ENCODE assay signal across 31 cellular contexts in genomic region chr6:170106906-170107525, GRCh38.
DNase-seq lines count a peak whose midpoint lies in the region; ATAC-seq and TF ChIP-seq lines count a peak whose summit lies in the region.
"Had no signal": no experiment of that assay in that cellular context is flagged by ENCODE, and none has a peak within 500 bp of the region (broad histone marks: within the 10 kb centered on the region; RNA-seq: fewer than 3 reads in every experiment).

No MANE protein-coding gene starts in this region.

- H3K27me3 Mint-ChIP-seq in activated CD4-positive, alpha-beta memory T cell treated with anti-CD3 and anti-CD28 coated beads, Interleukin-2, amount 10 ng/mL, durations not matched to agents 7 days and 5 days: peaks cover 21% of the 10 kb centered on the region
- peaks cover 15% of the 10 kb centered on the region for H3K27me3 Mint-ChIP-seq in activated CD4-positive, alpha-beta memory T cell treated with anti-CD3 and anti-CD28 coated beads for 36 hours

- H2AFZ ChIP-seq in osteoblast (ENCODE audit: low read length): no peak overlapping the region

- H3K27me3 ChIP-seq in right atrium auricular region: no peaks in the 10 kb centered on the region
- H3K27me3 ChIP-seq in osteoblast (ENCODE audit: insufficient read depth, low read length): no peaks in the 10 kb centered on the region
- H3K27me3 ChIP-seq: ascending aorta, cardiac muscle cell, esophagus squamous epithelium, MG63 had no signal

- no peak overlapping the region for H3K4me2 ChIP-seq in osteoblast (ENCODE audit: insufficient read depth, low read length)

- H3K36me3 Mint-ChIP-seq in activated CD4-positive, alpha-beta memory T cell treated with anti-CD3 and anti-CD28 coated beads, Interleukin-2, amount 10 ng/mL, durations not matched to agents 7 days and 5 days (ENCODE audit: low read depth): no peaks in the 10 kb centered on the region
- H3K36me3 Mint-ChIP-seq in activated CD4-positive, alpha-beta memory T cell treated with anti-CD3 and anti-CD28 coated beads for 36 hours: no peaks in the 10 kb centered on the region
- H3K36me3 Mint-ChIP-seq: CD14-positive monocyte; stimulated activated effector memory CD8-positive, alpha-beta T cell treated with anti-CD3 and anti-CD28 coated beads, Interleukin-12 subunit alpha, Interleukin-12 subunit beta, amount 100 ng/mL, for 72 hours had no signal

- ATAC-seq in HG03520 (IDR thresholded peaks at IDR 0.05; ENCODE audit: unreplicated experiment): no peak
- ATAC-seq: stimulated activated effector memory CD8-positive, alpha-beta T cell treated with anti-CD3 and anti-CD28 coated beads, Interleukin-12 subunit alpha, Interleukin-12 subunit beta, amount 100 ng/mL, for 72 hours had no signal

- TF ChIP-seq CTCF in right atrium auricular region (IDR thresholded peaks at IDR 0.05): no peak
- no peak for TF ChIP-seq CTCF in osteoblast (IDR thresholded peaks at IDR 0.05; ENCODE audit: extremely low read depth, low read depth, low read length)

- H3K9me3 Mint-ChIP-seq in activated CD4-positive, alpha-beta memory T cell treated with anti-CD3 and anti-CD28 coated beads, Interleukin-2, amount 10 ng/mL, durations not matched to agents 7 days and 5 days: no peaks in the 10 kb centered on the region
- no peaks in the 10 kb centered on the region for H3K9me3 Mint-ChIP-seq in activated CD4-positive, alpha-beta memory T cell treated with anti-CD3 and anti-CD28 coated beads for 36 hours
- H3K9me3 Mint-ChIP-seq: H9; stimulated activated effector memory CD8-positive, alpha-beta T cell treated with anti-CD3 and anti-CD28 coated beads, Interleukin-12 subunit alpha, Interleukin-12 subunit beta, amount 100 ng/mL, for 72 hours had no signal

- peak; percentile 8 for DNase-seq in activated CD4-positive, alpha-beta memory T cell treated with anti-CD3 and anti-CD28 coated beads, Interleukin-2, amount 10 ng/mL, durations not matched to agents 7 days and 5 days
- no peak for DNase-seq in activated CD4-positive, alpha-beta memory T cell treated with anti-CD3 and anti-CD28 coated beads for 36 hours
- DNase-seq in D341Med (ENCODE audit: low spot score) (peak; percentile 15), right atrium auricular region (ENCODE audit: low spot score) (peak; percentile 43), posterior vena cava (ENCODE audit: low spot score) (peak; percentile 53), osteoblast (ENCODE audit: insufficient read length, low spot score, missing footprints) (no peak), NCI-H1092 treated with DMSO at 0.1 percent for 48 hours (lab: John Stamatoyannopoulos, UW) (no peak)
- DNase-seq: 8988T; activated CD4-positive, alpha-beta T cell treated with anti-CD3 and anti-CD28 coated beads for 1 hour; activated naive CD8-positive, alpha-beta T cell treated with anti-CD3 and anti-CD28 coated beads, Interleukin-2, amount 10 ng/mL, durations not matched to agents 7 days and 5 days; Calu3; DND-41; esophagus squamous epithelium; foreskin melanocyte; H9; KG1; mesendoderm; MG63; NCI-H1417 treated with DMSO at 0.1 percent for 48 hours; NCI-H2081 treated with DMSO at 0.1 percent for 48 hours; NCI-H82; nucleus accumbens; stimulated activated CD4-positive, alpha-beta T cell treated with anti-CD3 and anti-CD28 coated beads, Interleukin-2, amount 100 ng/mL, for 48 hours; T-helper 2 cell had no signal

- no peaks in the 10 kb centered on the region for H3K4me1 ChIP-seq in right atrium auricular region
- no peaks in the 10 kb centered on the region for H3K4me1 ChIP-seq in osteoblast (ENCODE audit: insufficient read depth, low read length)
- H3K4me1 ChIP-seq: ascending aorta, esophagus squamous epithelium had no signal

- H3K4me3 ChIP-seq in right atrium auricular region (no peak overlapping the region), osteoblast (ENCODE audit: insufficient read depth, low read length) (no peak overlapping the region)
- H3K4me3 ChIP-seq: ascending aorta, cardiac muscle cell, esophagus squamous epithelium, MG63, SK-N-MC had no signal

- H3K79me2 ChIP-seq in osteoblast (ENCODE audit: insufficient read depth, low read length): no peaks in the 10 kb centered on the region

- H3K9me3 ChIP-seq in right atrium auricular region (no peaks in the 10 kb centered on the region), osteoblast (ENCODE audit: low read depth, low read length) (no peaks in the 10 kb centered on the region)
- H3K9me3 ChIP-seq: ascending aorta, esophagus squamous epithelium, MG63 had no signal

- H3K4me3 Mint-ChIP-seq in activated CD4-positive, alpha-beta memory T cell treated with anti-CD3 and anti-CD28 coated beads, Interleukin-2, amount 10 ng/mL, durations not matched to agents 7 days and 5 days: no peak overlapping the region
- no peak overlapping the region for H3K4me3 Mint-ChIP-seq in activated CD4-positive, alpha-beta memory T cell treated with anti-CD3 and anti-CD28 coated beads for 36 hours
- H3K4me3 Mint-ChIP-seq: activated naive CD8-positive, alpha-beta T cell treated with anti-CD3 and anti-CD28 coated beads, Interleukin-2, amount 10 ng/mL, durations not matched to agents 7 days and 5 days; H9; stimulated activated effector memory CD8-positive, alpha-beta T cell treated with anti-CD3 and anti-CD28 coated beads, Interleukin-12 subunit alpha, Interleukin-12 subunit beta, amount 100 ng/mL, for 72 hours had no signal

- no peaks in the 10 kb centered on the region for H3K4me1 Mint-ChIP-seq in activated CD4-positive, alpha-beta memory T cell treated with anti-CD3 and anti-CD28 coated beads, Interleukin-2, amount 10 ng/mL, durations not matched to agents 7 days and 5 days
- no peaks in the 10 kb centered on the region for H3K4me1 Mint-ChIP-seq in activated CD4-positive, alpha-beta memory T cell treated with anti-CD3 and anti-CD28 coated beads for 36 hours (ENCODE audit: low read depth)
- H3K4me1 Mint-ChIP-seq: CD14-positive monocyte; stimulated activated effector memory CD8-positive, alpha-beta T cell treated with anti-CD3 and anti-CD28 coated beads, Interleukin-12 subunit alpha, Interleukin-12 subunit beta, amount 100 ng/mL, for 72 hours had no signal

- POLR2A ChIA-PET in activated CD4-positive, alpha-beta memory T cell treated with anti-CD3 and anti-CD28 coated beads, Interleukin-2, amount 10 ng/mL, durations not matched to agents 7 days and 5 days (lab: Charles Lee): no interaction called here
- POLR2A ChIA-PET in activated CD4-positive, alpha-beta memory T cell treated with anti-CD3 and anti-CD28 coated beads for 36 hours (lab: Charles Lee): no interaction called here

- intact Hi-C loops in activated CD4-positive, alpha-beta memory T cell treated with anti-CD3 and anti-CD28 coated beads for 36 hours (cut with micrococcal nuclease): no loop called here
- intact Hi-C loops in posterior vena cava (cut with DNase I): no loop called here

- H3K27ac ChIP-seq in right atrium auricular region: no peak overlapping the region
- no peak overlapping the region for H3K27ac ChIP-seq in osteoblast (ENCODE audit: low read depth, low read length)
- H3K27ac ChIP-seq: ascending aorta, cardiac muscle cell, esophagus squamous epithelium, RWPE1, SK-N-MC had no signal

- H3K36me3 ChIP-seq in right atrium auricular region: no peaks in the 10 kb centered on the region
- no peaks in the 10 kb centered on the region for H3K36me3 ChIP-seq in osteoblast (ENCODE audit: insufficient read depth, low read length)
- H3K36me3 ChIP-seq: ascending aorta, cardiac muscle cell, esophagus squamous epithelium, MG63 had no signal

- H4K20me1 ChIP-seq in osteoblast (ENCODE audit: insufficient read depth, low read length): no peaks in the 10 kb centered on the region

- CTCF ChIA-PET in activated CD4-positive, alpha-beta memory T cell treated with anti-CD3 and anti-CD28 coated beads, Interleukin-2, amount 10 ng/mL, durations not matched to agents 7 days and 5 days (lab: Charles Lee): no interaction called here
- CTCF ChIA-PET in activated CD4-positive, alpha-beta memory T cell treated with anti-CD3 and anti-CD28 coated beads for 36 hours (lab: Charles Lee): no interaction called here

- H3K27ac Mint-ChIP-seq in activated CD4-positive, alpha-beta memory T cell treated with anti-CD3 and anti-CD28 coated beads, Interleukin-2, amount 10 ng/mL, durations not matched to agents 7 days and 5 days: no peak overlapping the region
- no peak overlapping the region for H3K27ac Mint-ChIP-seq in activated CD4-positive, alpha-beta memory T cell treated with anti-CD3 and anti-CD28 coated beads for 36 hours
- H3K27ac Mint-ChIP-seq: activated naive CD8-positive, alpha-beta T cell treated with anti-CD3 and anti-CD28 coated beads, Interleukin-2, amount 10 ng/mL, durations not matched to agents 7 days and 5 days; H9; stimulated activated effector memory CD8-positive, alpha-beta T cell treated with anti-CD3 and anti-CD28 coated beads, Interleukin-12 subunit alpha, Interleukin-12 subunit beta, amount 100 ng/mL, for 72 hours had no signal

Comparison
In these comparisons a context has a peak if more than half of its experiments do, and no peak if none do; other contexts are left out.
1. DNase-seq: peak in activated CD4-positive, alpha-beta memory T cell treated with anti-CD3 and anti-CD28 coated beads, Interleukin-2, amount 10 ng/mL, durations not matched to agents 7 days and 5 days (single experiment), D341Med (single experiment), right atrium auricular region (single experiment) and posterior vena cava (single experiment); none in activated CD4-positive, alpha-beta memory T cell treated with anti-CD3 and anti-CD28 coated beads for 36 hours (single experiment), osteoblast (single experiment) and NCI-H1092 treated with DMSO at 0.1 percent for 48 hours (single experiment).